8 cellular contexts compared by ENCODE assay signal in genomic region chr12:56522486-56523193, GRCh38. TPM values are rescaled to one million over a fixed set of nuclear protein-coding genes. Genes with fewer than 3 reads are reported as not detected.
A peak's percentile ranks its signal among the peaks of the same experiment; 100 is the strongest.
DNase-seq lines count a peak whose midpoint lies in the region; ATAC-seq lines count a peak whose summit lies in the region.

No MANE protein-coding gene starts in this region.

- H3K4me3 ChIP-seq in iPS-15b (ENCODE audit: low read depth, low read length) (peak overlapping the region; percentile 80), skeletal muscle satellite cell (ENCODE audit: low read length) (peak overlapping the region; percentile 86)

- H3K36me3 ChIP-seq in iPS-15b (ENCODE audit: control insufficient read depth, insufficient read depth, low read length) = no peaks in the 10 kb centered on the region
- no peaks in the 10 kb centered on the region for H3K36me3 ChIP-seq in skeletal muscle satellite cell (ENCODE audit: insufficient read depth, low read length)

- H3K4me2 ChIP-seq in skeletal muscle satellite cell (ENCODE audit: low read length) = peak overlapping the region; percentile 88

- H3K27ac Mint-ChIP-seq in T-helper 1 cell treated with Interleukin-12 subunit alpha and Interleukin-12 subunit beta and Interleukin-4 antibody, amounts not matched to agents 30 μg/mL and 1 μg/mL, for 36 hours = peak overlapping the region; percentile 86
- peak overlapping the region; percentile 24 for H3K27ac Mint-ChIP-seq in activated naive CD8-positive, alpha-beta T cell

- peak overlapping the region; percentile 88 for H3K4me3 Mint-ChIP-seq in T-helper 1 cell treated with Interleukin-12 subunit alpha and Interleukin-12 subunit beta and Interleukin-4 antibody, amounts not matched to agents 30 μg/mL and 1 μg/mL, for 36 hours
- peak overlapping the region; percentile 71 for H3K4me3 Mint-ChIP-seq in activated naive CD8-positive, alpha-beta T cell

- H3K9ac ChIP-seq in iPS-15b (ENCODE audit: low read depth, low read length) = peak overlapping the region; percentile 76
- peak overlapping the region; percentile 93 for H3K9ac ChIP-seq in skeletal muscle satellite cell (ENCODE audit: low read depth, low read length)

- ATAC-seq in GM19328 (IDR thresholded peaks at IDR 0.05; ENCODE audit: unreplicated experiment) (no peak), HG03521 (IDR thresholded peaks at IDR 0.05; ENCODE audit: unreplicated experiment) (no peak)

- no peaks in the 10 kb centered on the region for H3K36me3 Mint-ChIP-seq in T-helper 1 cell treated with Interleukin-12 subunit alpha and Interleukin-12 subunit beta and Interleukin-4 antibody, amounts not matched to agents 30 μg/mL and 1 μg/mL, for 36 hours (ENCODE audit: low read depth)
- H3K36me3 Mint-ChIP-seq in activated naive CD8-positive, alpha-beta T cell = no peaks in the 10 kb centered on the region

- no peaks in the 10 kb centered on the region for H3K9me3 Mint-ChIP-seq in T-helper 1 cell treated with Interleukin-12 subunit alpha and Interleukin-12 subunit beta and Interleukin-4 antibody, amounts not matched to agents 30 μg/mL and 1 μg/mL, for 36 hours
- no peaks in the 10 kb centered on the region for H3K9me3 Mint-ChIP-seq in activated naive CD8-positive, alpha-beta T cell (ENCODE audit: low read depth)

- H3K4me1 ChIP-seq in iPS-15b (ENCODE audit: control insufficient read depth, insufficient read depth, low read length) = peaks cover 12% of the 10 kb centered on the region
- peaks cover 50% of the 10 kb centered on the region for H3K4me1 ChIP-seq in skeletal muscle satellite cell (ENCODE audit: control insufficient read depth, insufficient read depth, low read length)

- no peak for DNase-seq in T-helper 1 cell
- no peak for DNase-seq in UCSD-AML1 (lab: John Stamatoyannopoulos, UW; ENCODE audit: unreplicated experiment)

- H3K27me3 Mint-ChIP-seq in T-helper 1 cell treated with Interleukin-12 subunit alpha and Interleukin-12 subunit beta and Interleukin-4 antibody, amounts not matched to agents 30 μg/mL and 1 μg/mL, for 36 hours (ENCODE audit: low read depth) = no peaks in the 10 kb centered on the region
- H3K27me3 Mint-ChIP-seq in activated naive CD8-positive, alpha-beta T cell = no peaks in the 10 kb centered on the region

- H3K9me3 ChIP-seq in iPS-15b (ENCODE audit: control insufficient read depth, insufficient read depth, low read length) = no peaks in the 10 kb centered on the region
- no peaks in the 10 kb centered on the region for H3K9me3 ChIP-seq in skeletal muscle satellite cell (replicated peaks; ENCODE audit: low read length)

- H3K27me3 ChIP-seq in iPS-15b (ENCODE audit: control insufficient read depth, insufficient read depth, low read length) = peaks cover 2% of the 10 kb centered on the region
- H3K27me3 ChIP-seq in skeletal muscle satellite cell (ENCODE audit: control insufficient read depth, insufficient read depth, low read length) = no peaks in the 10 kb centered on the region

- peaks cover 22% of the 10 kb centered on the region for H3K4me1 Mint-ChIP-seq in T-helper 1 cell treated with Interleukin-12 subunit alpha and Interleukin-12 subunit beta and Interleukin-4 antibody, amounts not matched to agents 30 μg/mL and 1 μg/mL, for 36 hours (ENCODE audit: low read depth)
- H3K4me1 Mint-ChIP-seq in activated naive CD8-positive, alpha-beta T cell (ENCODE audit: low read depth) = peaks cover 32% of the 10 kb centered on the region

RNA-seq across cellular contexts. Expression of gene RBMS2, which starts 1.0 kb away (rescaled TPM):
- total RNA-seq in skeletal muscle satellite cell (2012; rRNA removed) = 6.6 and 7.9 TPM in 2 replicates

RNA-seq across cellular contexts. Expression of gene GLS2, which starts 34.7 kb away (rescaled TPM):
- total RNA-seq in skeletal muscle satellite cell (2012; rRNA removed) = 0.25 TPM in 1 of 2 replicates, not detected in the other

RNA-seq across cellular contexts. Expression of gene SPRYD4, which starts 54.3 kb away (rescaled TPM):
- total RNA-seq in skeletal muscle satellite cell (2012; rRNA removed) = 2.2 and 2.3 TPM in 2 replicates
